Comparison of ENCODE assay signal across 1 cellular context in the genomic region with DNA sequence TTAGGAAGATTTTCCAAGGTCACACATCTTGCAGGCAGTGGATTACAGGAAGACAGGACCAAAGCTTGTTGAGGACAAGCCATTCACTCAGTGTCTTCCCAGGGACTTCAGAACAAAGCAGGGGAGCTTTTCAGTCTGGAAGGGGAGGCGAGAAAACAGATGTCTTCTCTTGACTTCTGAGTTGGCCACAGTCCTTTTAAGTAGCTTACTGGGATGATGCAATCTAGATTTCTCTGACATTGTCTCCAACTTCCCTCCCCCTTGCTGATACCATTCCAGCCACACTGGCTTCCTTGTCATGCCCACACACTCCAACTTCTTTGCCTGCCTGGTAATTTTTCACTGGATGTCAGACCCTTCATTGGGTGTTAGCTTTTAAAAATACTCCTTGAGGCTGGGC.
TF ChIP-seq lines count a peak whose summit lies in the region.

No MANE protein-coding gene starts in this region.

TF ChIP-seq in K562, 482 proteins besides CTCF, POLR2A, EP300 and RAD21 (continued from another document and continues in another):
- TF ChIP-seq PHF21A (IDR thresholded peaks at IDR 0.05; ENCODE audit: borderline replicate concordance, low read depth) (no peak), SIRT6 (IDR thresholded peaks at IDR 0.05; ENCODE audit: low read depth, low read length) (no peak), CREM (IDR thresholded peaks at IDR 0.05; ENCODE audit: low read depth) (no peak), CREB1 (IDR thresholded peaks at IDR 0.05) (no peak), CREB1 (CRISPR knock-in tag; IDR thresholded peaks at IDR 0.05) (no peak), MAFG (tag; conservative IDR thresholded peaks at IDR 0.05) (no peak), HCFC1 (IDR thresholded peaks at IDR 0.05; ENCODE audit: low read depth, low read length) (no peak), TBP (optimal IDR thresholded peaks at IDR 0.05; ENCODE audit: low read depth, low read length) (no peak), MYC (IDR thresholded peaks at IDR 0.05; ENCODE audit: low read depth, low read length) (0 out of 2 replicates have a peak, but pooled peaks have one; percentile 25), MYC (CRISPR knock-in tag; IDR thresholded peaks at IDR 0.05; ENCODE audit: borderline replicate concordance, low read depth) (no peak), THAP7 (CRISPR knock-in tag; IDR thresholded peaks at IDR 0.05) (no peak), CBX2 (IDR thresholded peaks at IDR 0.05; ENCODE audit: insufficient read depth, low read length, poor library complexity, severe bottlenecking) (no peak), EGR1 (conservative IDR thresholded peaks at IDR 0.05) (no peak), ZNF197 (CRISPR knock-in tag; IDR thresholded peaks at IDR 0.05; ENCODE audit: low read depth) (peak; percentile 87; the same call in 1 of the 2 replicates), PHF20 (IDR thresholded peaks at IDR 0.05; ENCODE audit: partially characterized antibody) (no peak), ILF3 (IDR thresholded peaks at IDR 0.05; ENCODE audit: borderline replicate concordance) (no peak), KAT7 (CRISPR knock-in tag; IDR thresholded peaks at IDR 0.05; ENCODE audit: borderline replicate concordance) (no peak), SNIP1 (IDR thresholded peaks at IDR 0.05; ENCODE audit: low read depth) (no peak), ZNF518B (CRISPR knock-in tag; IDR thresholded peaks at IDR 0.05) (no peak), GTF2E2 (tag; IDR thresholded peaks at IDR 0.05) (peak; percentile 44; the same call in 1 of the 2 replicates), POLR2H (tag; IDR thresholded peaks at IDR 0.05; ENCODE audit: low read depth) (peak; percentile 42), ZNF239 (CRISPR knock-in tag; IDR thresholded peaks at IDR 0.05) (peak; percentile 65), EP400 (IDR thresholded peaks at IDR 0.05) (peak; percentile 65), ZNF764 (CRISPR knock-in tag; IDR thresholded peaks at IDR 0.05; ENCODE audit: low read depth) (no peak), MCM7 (IDR thresholded peaks at IDR 0.05) (no peak), FOXP1 (CRISPR knock-in tag; IDR thresholded peaks at IDR 0.05) (no peak), HMBOX1 (IDR thresholded peaks at IDR 0.05) (no peak), NFIX (CRISPR knock-in tag; IDR thresholded peaks at IDR 0.05; ENCODE audit: low read depth) (no peak), ZNF277 (CRISPR knock-in tag; IDR thresholded peaks at IDR 0.05; ENCODE audit: borderline replicate concordance) (no peak), ZSCAN29 (IDR thresholded peaks at IDR 0.05) (no peak), ZNF316 (IDR thresholded peaks at IDR 0.05) (no peak), ZNF212 (CRISPR knock-in tag; IDR thresholded peaks at IDR 0.05) (no peak), KDM2B (CRISPR knock-in tag; IDR thresholded peaks at IDR 0.05) (no peak), NR0B1 (IDR thresholded peaks at IDR 0.05; ENCODE audit: partially characterized antibody) (no peak), TEAD1 (CRISPR knock-in tag; IDR thresholded peaks at IDR 0.05) (no peak; a peak in 1 of 4 replicates), ZNF444 (CRISPR knock-in tag; IDR thresholded peaks at IDR 0.05) (no peak)
- TF ChIP-seq, protein P1, sequence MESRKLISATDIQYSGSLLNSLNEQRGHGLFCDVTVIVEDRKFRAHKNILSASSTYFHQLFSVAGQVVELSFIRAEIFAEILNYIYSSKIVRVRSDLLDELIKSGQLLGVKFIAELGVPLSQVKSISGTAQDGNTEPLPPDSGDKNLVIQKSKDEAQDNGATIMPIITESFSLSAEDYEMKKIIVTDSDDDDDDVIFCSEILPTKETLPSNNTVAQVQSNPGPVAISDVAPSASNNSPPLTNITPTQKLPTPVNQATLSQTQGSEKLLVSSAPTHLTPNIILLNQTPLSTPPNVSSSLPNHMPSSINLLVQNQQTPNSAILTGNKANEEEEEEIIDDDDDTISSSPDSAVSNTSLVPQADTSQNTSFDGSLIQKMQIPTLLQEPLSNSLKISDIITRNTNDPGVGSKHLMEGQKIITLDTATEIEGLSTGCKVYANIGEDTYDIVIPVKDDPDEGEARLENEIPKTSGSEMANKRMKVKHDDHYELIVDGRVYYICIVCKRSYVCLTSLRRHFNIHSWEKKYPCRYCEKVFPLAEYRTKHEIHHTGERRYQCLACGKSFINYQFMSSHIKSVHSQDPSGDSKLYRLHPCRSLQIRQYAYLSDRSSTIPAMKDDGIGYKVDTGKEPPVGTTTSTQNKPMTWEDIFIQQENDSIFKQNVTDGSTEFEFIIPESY (CRISPR knock-in tag; IDR thresholded peaks at IDR 0.05): no peak
- TF ChIP-seq, protein P2, sequence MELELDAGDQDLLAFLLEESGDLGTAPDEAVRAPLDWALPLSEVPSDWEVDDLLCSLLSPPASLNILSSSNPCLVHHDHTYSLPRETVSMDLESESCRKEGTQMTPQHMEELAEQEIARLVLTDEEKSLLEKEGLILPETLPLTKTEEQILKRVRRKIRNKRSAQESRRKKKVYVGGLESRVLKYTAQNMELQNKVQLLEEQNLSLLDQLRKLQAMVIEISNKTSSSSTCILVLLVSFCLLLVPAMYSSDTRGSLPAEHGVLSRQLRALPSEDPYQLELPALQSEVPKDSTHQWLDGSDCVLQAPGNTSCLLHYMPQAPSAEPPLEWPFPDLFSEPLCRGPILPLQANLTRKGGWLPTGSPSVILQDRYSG (tag; conservative IDR thresholded peaks at IDR 0.05; ENCODE audit: low read depth): no peak; the same call in 1 of the 2 replicates
- TF ChIP-seq, protein P3, sequence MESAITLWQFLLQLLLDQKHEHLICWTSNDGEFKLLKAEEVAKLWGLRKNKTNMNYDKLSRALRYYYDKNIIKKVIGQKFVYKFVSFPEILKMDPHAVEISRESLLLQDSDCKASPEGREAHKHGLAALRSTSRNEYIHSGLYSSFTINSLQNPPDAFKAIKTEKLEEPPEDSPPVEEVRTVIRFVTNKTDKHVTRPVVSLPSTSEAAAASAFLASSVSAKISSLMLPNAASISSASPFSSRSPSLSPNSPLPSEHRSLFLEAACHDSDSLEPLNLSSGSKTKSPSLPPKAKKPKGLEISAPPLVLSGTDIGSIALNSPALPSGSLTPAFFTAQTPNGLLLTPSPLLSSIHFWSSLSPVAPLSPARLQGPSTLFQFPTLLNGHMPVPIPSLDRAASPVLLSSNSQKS (CRISPR knock-in tag; IDR thresholded peaks at IDR 0.05): no peak
- TF ChIP-seq, protein P4, sequence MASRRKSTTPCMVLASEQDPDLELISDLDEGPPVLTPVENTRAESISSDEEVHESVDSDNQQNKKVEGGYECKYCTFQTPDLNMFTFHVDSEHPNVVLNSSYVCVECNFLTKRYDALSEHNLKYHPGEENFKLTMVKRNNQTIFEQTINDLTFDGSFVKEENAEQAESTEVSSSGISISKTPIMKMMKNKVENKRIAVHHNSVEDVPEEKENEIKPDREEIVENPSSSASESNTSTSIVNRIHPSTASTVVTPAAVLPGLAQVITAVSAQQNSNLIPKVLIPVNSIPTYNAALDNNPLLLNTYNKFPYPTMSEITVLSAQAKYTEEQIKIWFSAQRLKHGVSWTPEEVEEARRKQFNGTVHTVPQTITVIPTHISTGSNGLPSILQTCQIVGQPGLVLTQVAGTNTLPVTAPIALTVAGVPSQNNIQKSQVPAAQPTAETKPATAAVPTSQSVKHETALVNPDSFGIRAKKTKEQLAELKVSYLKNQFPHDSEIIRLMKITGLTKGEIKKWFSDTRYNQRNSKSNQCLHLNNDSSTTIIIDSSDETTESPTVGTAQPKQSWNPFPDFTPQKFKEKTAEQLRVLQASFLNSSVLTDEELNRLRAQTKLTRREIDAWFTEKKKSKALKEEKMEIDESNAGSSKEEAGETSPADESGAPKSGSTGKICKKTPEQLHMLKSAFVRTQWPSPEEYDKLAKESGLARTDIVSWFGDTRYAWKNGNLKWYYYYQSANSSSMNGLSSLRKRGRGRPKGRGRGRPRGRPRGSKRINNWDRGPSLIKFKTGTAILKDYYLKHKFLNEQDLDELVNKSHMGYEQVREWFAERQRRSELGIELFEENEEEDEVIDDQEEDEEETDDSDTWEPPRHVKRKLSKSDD (conservative IDR thresholded peaks at IDR 0.05; ENCODE audit: low read length): no peak
